Comparison of ENCODE assay signal across 13 cellular contexts in genomic region chr6:74249658-74250057, GRCh38.
DNase-seq lines count a peak whose midpoint lies in the region; ATAC-seq lines count a peak whose summit lies in the region.
"Had no signal": no experiment of that assay in that cellular context is flagged by ENCODE, and none has a peak within 500 bp of the region (broad histone marks: within the 10 kb centered on the region; RNA-seq: fewer than 3 reads in every experiment).

No MANE protein-coding gene starts in this region.

- ATAC-seq in GM21619 (IDR thresholded peaks at IDR 0.05; ENCODE audit: unreplicated experiment) (peak; percentile 81), HG03520 (IDR thresholded peaks at IDR 0.05; ENCODE audit: unreplicated experiment) (peak; percentile 75)
- ATAC-seq: heart right ventricle, right lobe of liver had no signal

- DNase-seq in EL (peak; percentile 43), fibroblast of gingiva (ENCODE audit: low read depth) (peak; percentile 17), DMS53 (lab: John Stamatoyannopoulos, UW) (no peak), epidermal melanocyte (ENCODE audit: insufficient read length, low spot score) (no peak), SKM-1 treated with dmso at 0.1 percent for 144 hours (lab: John Stamatoyannopoulos, UW; ENCODE audit: unreplicated experiment) (no peak), nucleus accumbens (lab: John Stamatoyannopoulos, UW) (no peak)
- DNase-seq: CD4-positive, CD25-positive, alpha-beta regulatory T cell; heart right ventricle; midbrain; NCI-H69; right lobe of liver had no signal

Comparison
In these comparisons a context has a peak if more than half of its experiments do, and no peak if none do; other contexts are left out.
1. DNase-seq: peak in EL (single experiment) and fibroblast of gingiva (single experiment); none in DMS53 (single experiment), epidermal melanocyte (single experiment), SKM-1 treated with dmso at 0.1 percent for 144 hours (single experiment) and nucleus accumbens (0 of 56).